Comparison of ENCODE assay signal across 11 cellular contexts in the genomic region with DNA sequence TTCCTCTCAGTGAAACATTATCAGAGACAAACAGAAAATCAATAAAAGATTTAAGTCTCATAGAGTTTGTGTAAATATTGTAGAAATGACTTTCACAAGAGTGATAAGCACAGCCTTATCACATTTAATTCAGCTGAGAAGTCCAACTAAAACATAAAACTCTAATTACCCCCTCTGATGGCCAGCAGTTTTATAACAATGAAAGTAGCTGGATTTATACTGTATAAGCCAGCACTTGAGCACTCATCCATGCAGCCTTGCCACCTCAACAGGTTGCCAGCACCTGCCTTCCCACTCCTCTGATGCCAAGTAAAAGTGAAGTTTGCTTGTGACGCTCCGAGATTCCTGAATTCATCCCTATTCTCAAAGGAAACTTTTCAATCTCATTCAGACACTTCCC.
DNase-seq lines count a peak whose midpoint lies in the region; ATAC-seq lines count a peak whose summit lies in the region.
"Had no signal": no experiment of that assay in that cellular context is flagged by ENCODE, and none has a peak within 500 bp of the region (broad histone marks: within the 10 kb centered on the region; RNA-seq: fewer than 3 reads in every experiment).

No MANE protein-coding gene starts in this region.

- intact Hi-C loops in left colon (cut with DNase I, micrococcal nuclease) = no loop called here

- DNase-seq in DMS79 treated with DMSO at 0.1 percent for 48 hours (lab: John Stamatoyannopoulos, UW) (peak; percentile 79), NCI-H187 treated with DMSO at 0.1 percent for 48 hours (lab: John Stamatoyannopoulos, UW) (peak; percentile 6), T-helper 17 cell (no peak), left colon (peak; percentile 43 to 50), hypothalamus (lab: John Stamatoyannopoulos, UW) (no peak)
- DNase-seq in activated effector memory CD4-positive, alpha-beta T cell treated with anti-CD3 and anti-CD28 coated beads, Interleukin-2, amount 50 U/mL, for 16 hours = no peak
- DNase-seq: activated naive CD4-positive, alpha-beta T cell treated with anti-CD3 and anti-CD28 coated beads, Interleukin-2, amount 10 ng/mL, durations not matched to agents 7 days and 5 days; CD4-positive, alpha-beta T cell; MM.1S; retina had no signal

- peak overlapping the region; percentile 72 for H3K27ac Mint-ChIP-seq in T-helper 17 cell
- H3K27ac Mint-ChIP-seq: activated naive CD4-positive, alpha-beta T cell treated with anti-CD3 and anti-CD28 coated beads, Interleukin-2, amount 10 ng/mL, durations not matched to agents 7 days and 5 days; CD4-positive, alpha-beta T cell had no signal

- no peak overlapping the region for H3K4me3 Mint-ChIP-seq in T-helper 17 cell
- H3K4me3 Mint-ChIP-seq: activated naive CD4-positive, alpha-beta T cell treated with anti-CD3 and anti-CD28 coated beads, Interleukin-2, amount 10 ng/mL, durations not matched to agents 7 days and 5 days; CD4-positive, alpha-beta T cell had no signal

- peaks cover 9% of the 10 kb centered on the region for H3K4me1 Mint-ChIP-seq in T-helper 17 cell

- H3K9me3 ChIP-seq in T-helper 17 cell (ENCODE audit: control insufficient read depth, low read length, poor library complexity, severe bottlenecking) = no peaks in the 10 kb centered on the region

- peaks cover 2% of the 10 kb centered on the region for H3K36me3 Mint-ChIP-seq in T-helper 17 cell (ENCODE audit: low read depth)
- H3K36me3 Mint-ChIP-seq: activated naive CD4-positive, alpha-beta T cell treated with anti-CD3 and anti-CD28 coated beads, Interleukin-2, amount 10 ng/mL, durations not matched to agents 7 days and 5 days had no signal

- ATAC-seq in T-helper 17 cell (no peak), left colon (peak; percentile 79), HG03108 (IDR thresholded peaks at IDR 0.05; ENCODE audit: unreplicated experiment) (no peak)

- H3K27me3 Mint-ChIP-seq in T-helper 17 cell = peaks cover 7% of the 10 kb centered on the region
- H3K27me3 Mint-ChIP-seq: CD4-positive, alpha-beta T cell had no signal

Comparison
In these comparisons a context has a peak if more than half of its experiments do, and no peak if none do; other contexts are left out.
1. DNase-seq: peak in DMS79 treated with DMSO at 0.1 percent for 48 hours (single experiment), NCI-H187 treated with DMSO at 0.1 percent for 48 hours (single experiment) and left colon (2 of 2); none in T-helper 17 cell (0 of 3), hypothalamus (0 of 51) and activated effector memory CD4-positive, alpha-beta T cell treated with anti-CD3 and anti-CD28 coated beads, Interleukin-2, amount 50 U/mL, for 16 hours (single experiment).